Comparison of ENCODE assay signal across 2 cellular contexts in the genomic region with DNA sequence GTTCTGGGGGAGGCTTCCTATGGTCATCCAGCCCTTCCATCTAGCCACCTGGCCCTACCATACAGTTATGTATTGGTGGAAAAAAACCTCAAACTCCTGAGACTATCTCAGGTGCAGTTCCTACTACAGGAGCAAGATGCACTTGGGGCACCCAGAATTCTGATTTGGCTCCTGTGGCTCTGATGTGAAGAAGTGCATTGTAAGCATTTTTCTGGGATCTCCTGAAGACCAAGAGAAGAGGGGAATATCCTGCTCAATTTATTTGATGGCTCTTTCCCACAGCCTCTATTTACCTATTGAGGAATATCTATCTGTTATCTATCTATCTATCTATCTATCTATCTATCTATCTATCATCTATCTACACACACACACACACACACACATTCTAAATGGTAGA.
TF ChIP-seq lines count a peak whose summit lies in the region.

No MANE protein-coding gene starts in this region.

TF ChIP-seq in HepG2, 621 proteins besides CTCF, POLR2A, EP300 and RAD21:
- TF ChIP-seq, protein P1, sequence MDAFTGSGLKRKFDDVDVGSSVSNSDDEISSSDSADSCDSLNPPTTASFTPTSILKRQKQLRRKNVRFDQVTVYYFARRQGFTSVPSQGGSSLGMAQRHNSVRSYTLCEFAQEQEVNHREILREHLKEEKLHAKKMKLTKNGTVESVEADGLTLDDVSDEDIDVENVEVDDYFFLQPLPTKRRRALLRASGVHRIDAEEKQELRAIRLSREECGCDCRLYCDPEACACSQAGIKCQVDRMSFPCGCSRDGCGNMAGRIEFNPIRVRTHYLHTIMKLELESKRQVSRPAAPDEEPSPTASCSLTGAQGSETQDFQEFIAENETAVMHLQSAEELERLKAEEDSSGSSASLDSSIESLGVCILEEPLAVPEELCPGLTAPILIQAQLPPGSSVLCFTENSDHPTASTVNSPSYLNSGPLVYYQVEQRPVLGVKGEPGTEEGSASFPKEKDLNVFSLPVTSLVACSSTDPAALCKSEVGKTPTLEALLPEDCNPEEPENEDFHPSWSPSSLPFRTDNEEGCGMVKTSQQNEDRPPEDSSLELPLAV (CRISPR knock-in tag; conservative IDR thresholded peaks at IDR 0.05; ENCODE audit: low read depth) = no peak
- TF ChIP-seq GLMP (CRISPR knock-in tag; IDR thresholded peaks at IDR 0.05; ENCODE audit: borderline replicate concordance) (no peak), ZNF431 (CRISPR knock-in tag; IDR thresholded peaks at IDR 0.05; ENCODE audit: borderline replicate concordance, low read depth) (no peak), FOSL1 (CRISPR knock-in tag; IDR thresholded peaks at IDR 0.05; ENCODE audit: borderline replicate concordance) (no peak), MLLT10 (CRISPR knock-in tag; IDR thresholded peaks at IDR 0.05) (no peak), MAFK (conservative IDR thresholded peaks at IDR 0.05 in 1 of 2, IDR thresholded peaks at IDR 0.05 in 1 of 2; ENCODE audit: low read length in 2 of 2) (peak; percentile 86 to 93), MAFF (IDR thresholded peaks at IDR 0.05; ENCODE audit: low read depth, low read length) (peak; percentile 86), ZSCAN30 (CRISPR knock-in tag; IDR thresholded peaks at IDR 0.05) (no peak), HOXA3 (CRISPR knock-in tag; IDR thresholded peaks at IDR 0.05) (no peak)
- TF ChIP-seq, protein P2, sequence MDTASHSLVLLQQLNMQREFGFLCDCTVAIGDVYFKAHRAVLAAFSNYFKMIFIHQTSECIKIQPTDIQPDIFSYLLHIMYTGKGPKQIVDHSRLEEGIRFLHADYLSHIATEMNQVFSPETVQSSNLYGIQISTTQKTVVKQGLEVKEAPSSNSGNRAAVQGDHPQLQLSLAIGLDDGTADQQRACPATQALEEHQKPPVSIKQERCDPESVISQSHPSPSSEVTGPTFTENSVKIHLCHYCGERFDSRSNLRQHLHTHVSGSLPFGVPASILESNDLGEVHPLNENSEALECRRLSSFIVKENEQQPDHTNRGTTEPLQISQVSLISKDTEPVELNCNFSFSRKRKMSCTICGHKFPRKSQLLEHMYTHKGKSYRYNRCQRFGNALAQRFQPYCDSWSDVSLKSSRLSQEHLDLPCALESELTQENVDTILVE (CRISPR knock-in tag; IDR thresholded peaks at IDR 0.05) = no peak

TF ChIP-seq in IMR-90, 13 proteins besides CTCF, POLR2A, EP300 and RAD21 (continued from another document):
- TF ChIP-seq, protein P3, sequence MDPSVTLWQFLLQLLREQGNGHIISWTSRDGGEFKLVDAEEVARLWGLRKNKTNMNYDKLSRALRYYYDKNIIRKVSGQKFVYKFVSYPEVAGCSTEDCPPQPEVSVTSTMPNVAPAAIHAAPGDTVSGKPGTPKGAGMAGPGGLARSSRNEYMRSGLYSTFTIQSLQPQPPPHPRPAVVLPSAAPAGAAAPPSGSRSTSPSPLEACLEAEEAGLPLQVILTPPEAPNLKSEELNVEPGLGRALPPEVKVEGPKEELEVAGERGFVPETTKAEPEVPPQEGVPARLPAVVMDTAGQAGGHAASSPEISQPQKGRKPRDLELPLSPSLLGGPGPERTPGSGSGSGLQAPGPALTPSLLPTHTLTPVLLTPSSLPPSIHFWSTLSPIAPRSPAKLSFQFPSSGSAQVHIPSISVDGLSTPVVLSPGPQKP (IDR thresholded peaks at IDR 0.05; ENCODE audit: borderline replicate concordance, low read depth, low read length) = no peak
- no peak for TF ChIP-seq SMC3 (IDR thresholded peaks at IDR 0.05; ENCODE audit: low read depth, low read length)
- no peak for TF ChIP-seq CEBPB (IDR thresholded peaks at IDR 0.05; ENCODE audit: low read depth, low read length)
- peak; percentile 83 for TF ChIP-seq MAFK (IDR thresholded peaks at IDR 0.05; ENCODE audit: low read depth, low read length)
- TF ChIP-seq BHLHE40 (IDR thresholded peaks at IDR 0.05; ENCODE audit: low read depth, low read length) = no peak
- no peak for TF ChIP-seq RCOR1 (IDR thresholded peaks at IDR 0.05; ENCODE audit: insufficient replicate concordance, low read length)
- no peak for TF ChIP-seq RFX5 (IDR thresholded peaks at IDR 0.05; ENCODE audit: low read depth, low read length)
